Comparison of ENCODE assay signal across 1 cellular context in genomic region chr12:132955933-132956725, GRCh38.
A peak's percentile ranks its signal among the peaks of the same experiment; 100 is the strongest.
TF ChIP-seq lines count a peak whose summit lies in the region.

Gene ZNF605, minus strand, starts transcription at chr12:132956306. Its CDS starts 10,671 bp downstream, at chr12:132945635.

TF ChIP-seq in HEK293, 187 proteins besides CTCF, POLR2A, EP300 and RAD21 (continued from another document):
- TF ChIP-seq ZBTB44 (tag by site-specific recombination; IDR thresholded peaks at IDR 0.05) (no peak), ZNF19 (tag by site-specific recombination; IDR thresholded peaks at IDR 0.05; ENCODE audit: low read depth) (no peak), KLF17 (tag by site-specific recombination; IDR thresholded peaks at IDR 0.05) (peak; percentile 37), ZNF112 (tag by site-specific recombination; IDR thresholded peaks at IDR 0.05) (no peak), PRDM10 (tag by site-specific recombination; IDR thresholded peaks at IDR 0.05) (peak; percentile 33; the same call in 1 of the 2 replicates), ZNF777 (tag by site-specific recombination; IDR thresholded peaks at IDR 0.05; ENCODE audit: borderline replicate concordance) (no peak), ZBTB48 (tag by site-specific recombination; IDR thresholded peaks at IDR 0.05) (no peak; the same call in 1 of the 2 replicates), ZBTB10 (tag by site-specific recombination; IDR thresholded peaks at IDR 0.05) (peak; percentile 49), ZSCAN23 (tag by site-specific recombination; IDR thresholded peaks at IDR 0.05) (no peak), ZNF792 (tag by site-specific recombination; IDR thresholded peaks at IDR 0.05) (no peak), OVOL3 (tag by site-specific recombination; IDR thresholded peaks at IDR 0.05) (no peak), ATF2 (tag by site-specific recombination; IDR thresholded peaks at IDR 0.05; ENCODE audit: low read depth) (no peak), ZNF274 (IDR thresholded peaks at IDR 0.05; ENCODE audit: low read length) (no peak), ZNF274 (tag by site-specific recombination; IDR thresholded peaks at IDR 0.05; ENCODE audit: borderline replicate concordance) (no peak), REPIN1 (tag by site-specific recombination; IDR thresholded peaks at IDR 0.05; ENCODE audit: low read depth) (no peak), ZNF449 (tag by site-specific recombination; IDR thresholded peaks at IDR 0.05) (no peak), ZNF670 (tag by site-specific recombination; IDR thresholded peaks at IDR 0.05; ENCODE audit: low read depth) (no peak), KLF7 (tag by site-specific recombination; IDR thresholded peaks at IDR 0.05; ENCODE audit: borderline replicate concordance) (no peak), ZNF600 (tag by site-specific recombination; IDR thresholded peaks at IDR 0.05) (0 out of 2 replicates have a peak, but pooled peaks have one; percentile 40), ZNF501 (tag by site-specific recombination; IDR thresholded peaks at IDR 0.05) (no peak), ZNF521 (tag by site-specific recombination; IDR thresholded peaks at IDR 0.05) (no peak), ZNF114 (tag by site-specific recombination; IDR thresholded peaks at IDR 0.05) (no peak), WT1 (tag by site-specific recombination; IDR thresholded peaks at IDR 0.05) (no peak), ZSCAN30 (tag by site-specific recombination; IDR thresholded peaks at IDR 0.05) (peak; percentile 66; the same call in 1 of the 2 replicates), ZNF560 (tag by site-specific recombination; IDR thresholded peaks at IDR 0.05; ENCODE audit: borderline replicate concordance) (no peak), ZNF629 (tag by site-specific recombination; IDR thresholded peaks at IDR 0.05) (no peak), ZNF596 (tag by site-specific recombination; IDR thresholded peaks at IDR 0.05) (no peak), ZNF10 (tag by site-specific recombination; IDR thresholded peaks at IDR 0.05) (no peak), ZNF423 (tag by site-specific recombination; IDR thresholded peaks at IDR 0.05) (no peak), ZNF362 (tag by site-specific recombination; IDR thresholded peaks at IDR 0.05) (no peak), ZEB2 (tag by site-specific recombination; IDR thresholded peaks at IDR 0.05) (no peak), ZNF76 (tag by site-specific recombination; IDR thresholded peaks at IDR 0.05; ENCODE audit: borderline replicate concordance, low read depth) (peak; percentile 98), ZNF302 (tag by site-specific recombination; IDR thresholded peaks at IDR 0.05; ENCODE audit: low read depth) (no peak), ZNF624 (tag by site-specific recombination; IDR thresholded peaks at IDR 0.05) (no peak), FEZF1 (tag by site-specific recombination; IDR thresholded peaks at IDR 0.05) (no peak), ZNF324 (tag by site-specific recombination; IDR thresholded peaks at IDR 0.05) (peak; percentile 32; the same call in 1 of the 2 replicates), ZNF148 (tag by site-specific recombination; IDR thresholded peaks at IDR 0.05; ENCODE audit: borderline replicate concordance) (no peak), GLIS2 (tag by site-specific recombination; IDR thresholded peaks at IDR 0.05) (peak; percentile 8; the same call in 1 of the 2 replicates), ZNF24 (tag by site-specific recombination; IDR thresholded peaks at IDR 0.05) (0 out of 2 replicates have a peak, but pooled peaks have one; percentile 21), ZNF157 (tag by site-specific recombination; IDR thresholded peaks at IDR 0.05) (no peak), ZNF514 (tag by site-specific recombination; IDR thresholded peaks at IDR 0.05) (no peak), ZBTB17 (tag by site-specific recombination; IDR thresholded peaks at IDR 0.05) (peak; percentile 54), ZNF280D (tag by site-specific recombination; IDR thresholded peaks at IDR 0.05) (peak; percentile 67), ZNF16 (tag by site-specific recombination; IDR thresholded peaks at IDR 0.05; ENCODE audit: low read depth) (no peak), SP7 (tag by site-specific recombination; IDR thresholded peaks at IDR 0.05) (peak; percentile 26; the same call in 1 of the 2 replicates)
TF ChIP-seq in HEK293: peak in this region for 31.
